Comparison of ENCODE assay signal across 8 cellular contexts in the genomic region with DNA sequence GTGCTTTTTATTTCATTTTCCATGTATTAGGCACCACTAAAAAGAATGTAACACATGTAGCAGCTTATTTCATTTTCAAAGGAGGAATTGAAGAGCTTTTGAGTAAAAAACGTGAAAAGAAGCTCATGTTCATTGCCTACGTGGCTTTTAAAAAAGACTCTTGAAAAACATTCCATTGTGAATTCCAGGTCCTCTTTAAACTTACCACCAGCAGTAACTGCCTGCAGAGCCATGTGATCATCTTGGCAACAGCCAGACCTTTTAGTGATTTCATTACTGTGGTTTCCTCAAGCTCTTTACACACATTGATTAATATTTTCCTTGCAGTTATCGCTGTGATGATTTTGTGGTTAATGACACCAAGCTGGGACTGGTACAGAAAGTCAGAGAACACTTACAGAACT. TPM values are rescaled to one million over a fixed set of nuclear protein-coding genes. Genes with fewer than 3 reads are reported as not detected.
A peak's percentile ranks its signal among the peaks of the same experiment; 100 is the strongest.
DNase-seq lines count a peak whose midpoint lies in the region; ATAC-seq and TF ChIP-seq lines count a peak whose summit lies in the region.

No MANE protein-coding gene starts in this region.

- peaks cover 22 to 36% of the 10 kb centered on the region in 2 donors for H3K4me1 ChIP-seq in thoracic aorta (ENCODE audit: control insufficient read depth in 1 of 2, low read depth in 2 of 2)

- ATAC-seq in thoracic aorta (ENCODE audit: insufficient number of reproducible peaks, low FRiP score, low read depth) = no peak
- ATAC-seq in HG03520 (IDR thresholded peaks at IDR 0.05; ENCODE audit: unreplicated experiment) = no peak

- peak overlapping the region in 1 of 2 donors; percentile 36 for H3K27ac ChIP-seq in thoracic aorta

- no peaks in the 10 kb centered on the region for H3K9me3 Mint-ChIP-seq in brain

- peak overlapping the region; percentile 19 to 74 (median 52) for H3K4me3 Mint-ChIP-seq in brain

- no peaks in the 10 kb centered on the region for H3K27me3 ChIP-seq in kidney epithelial cell (ENCODE audit: control insufficient read depth, insufficient read depth, low read length)
- H3K27me3 ChIP-seq in thoracic aorta (replicated peaks; ENCODE audit: insufficient read depth) = no peaks in the 10 kb centered on the region

- TF ChIP-seq CTCF in brain (conservative IDR thresholded peaks at IDR 0.05) = no peak
- TF ChIP-seq CTCF in kidney epithelial cell (IDR thresholded peaks at IDR 0.05; ENCODE audit: insufficient read depth, low read length, poor library complexity, severe bottlenecking) = no peak
- TF ChIP-seq CTCF in thoracic aorta (IDR thresholded peaks at IDR 0.05) = no peak

- peaks cover 43% of the 10 kb centered on the region for H3K36me3 Mint-ChIP-seq in brain

- H3K36me3 ChIP-seq in kidney epithelial cell (ENCODE audit: control insufficient read depth, insufficient read depth, low read length) = peaks cover 4% of the 10 kb centered on the region
- peaks cover 11% of the 10 kb centered on the region for H3K36me3 ChIP-seq in thoracic aorta

- DNase-seq in AG08395 (ENCODE audit: low spot score) (peak; percentile 91), HS-5 (ENCODE audit: low read depth) (peak; percentile 55), kidney epithelial cell (ENCODE audit: low read depth) (peak; percentile 95), thoracic aorta (ENCODE audit: low spot score) (no peak), NCI-H1417 treated with DMSO at 0.1 percent for 48 hours (lab: John Stamatoyannopoulos, UW) (no peak), NCI-H2171 (lab: John Stamatoyannopoulos, UW) (no peak)

- H3K4me3 ChIP-seq in kidney epithelial cell (ENCODE audit: low read depth, low read length) = no peak overlapping the region
- H3K4me3 ChIP-seq in thoracic aorta = peak overlapping the region; percentile 43

- peak overlapping the region; percentile 67 to 91 (median 79) for H3K27ac Mint-ChIP-seq in brain

- H3K27me3 Mint-ChIP-seq in brain = no peaks in the 10 kb centered on the region

- H3K4me1 Mint-ChIP-seq in brain = peaks cover 35% of the 10 kb centered on the region

- no peaks in the 10 kb centered on the region for H3K9me3 ChIP-seq in thoracic aorta

RNA-seq across cellular contexts. Expression of a gene that starts 43.8 kb away (rescaled TPM):
- 1.5 TPM for polyA plus RNA-seq in brain (ENCODE audit: insufficient read depth, low read depth, low replicate concordance)
- total RNA-seq in kidney epithelial cell (0.21 and 0.27 TPM in 2 replicates), thoracic aorta (10 to 100 TPM; 21.2 to 62.1 TPM)

RNA-seq across cellular contexts. Expression of a gene that starts 49.0 kb away (rescaled TPM):
- polyA plus RNA-seq in brain (ENCODE audit: insufficient read depth, low read depth, low replicate concordance) = 20.7 TPM
- 38.9 and 46.3 TPM in 2 replicates for total RNA-seq in kidney epithelial cell
- total RNA-seq in thoracic aorta = 10 to 100 TPM; 37.8 to 54.4 TPM

Comparison
In these comparisons a context has a peak if more than half of its experiments do, and no peak if none do; other contexts are left out.
1. DNase-seq: peak in AG08395 (single experiment), HS-5 (single experiment) and kidney epithelial cell (single experiment); none in thoracic aorta (single experiment), NCI-H1417 treated with DMSO at 0.1 percent for 48 hours (single experiment) and NCI-H2171 (single experiment).
2. RNA of a gene that starts 43.8 kb away (total RNA-seq): 21.2 to 62.1 TPM in thoracic aorta; 0.21 to 0.27 TPM in kidney epithelial cell; every median in the first group is over 10 times any median in the second.